17 cellular contexts compared by ENCODE assay signal in the genomic region with DNA sequence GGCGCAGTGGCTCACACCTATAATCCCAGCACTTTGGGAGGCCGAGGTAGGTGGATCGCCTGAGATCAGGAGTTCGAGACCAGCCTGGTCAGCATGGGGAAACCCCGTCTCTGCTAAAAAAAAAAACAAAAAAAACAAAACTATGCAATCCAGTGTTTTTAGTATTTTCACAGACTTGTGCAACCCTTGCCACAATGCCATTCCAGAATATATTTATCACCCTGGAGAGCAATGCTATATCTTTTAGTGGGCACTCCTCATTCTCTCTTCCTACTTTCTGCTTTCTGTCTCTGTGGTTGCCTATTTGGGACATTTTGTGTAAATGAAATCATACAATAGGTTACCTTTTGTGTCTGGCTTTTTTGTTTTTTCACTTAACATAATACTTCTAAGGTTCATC. TPM values are rescaled to one million over a fixed set of nuclear protein-coding genes. Genes with fewer than 3 reads are reported as not detected.
DNase-seq lines count a peak whose midpoint lies in the region; ATAC-seq and TF ChIP-seq lines count a peak whose summit lies in the region.
"Had no signal": no experiment of that assay in that cellular context is flagged by ENCODE, and none has a peak within 500 bp of the region (broad histone marks: within the 10 kb centered on the region; RNA-seq: fewer than 3 reads in every experiment).

No MANE protein-coding gene starts in this region.

- no peak overlapping the region for H3K4me3 ChIP-seq in AG10803 (ENCODE audit: low read length)
- H3K4me3 ChIP-seq in GM23248, result no peak overlapping the region
- H3K4me3 ChIP-seq in cardiac fibroblast (replicated peaks in 1 of 2; ENCODE audit: low read depth in 2 of 2, low read length in 2 of 2), result no peak overlapping the region
- H3K4me3 ChIP-seq in MM.1S (ENCODE audit: low read length), result no peak overlapping the region

- peaks cover 38% of the 10 kb centered on the region for H3K79me2 ChIP-seq in GM23248 (ENCODE audit: insufficient read depth)
- peaks cover 12% of the 10 kb centered on the region; the same call in 1 of the 2 replicates for H3K79me2 ChIP-seq in MM.1S (ENCODE audit: low read length)

- peaks cover 6% of the 10 kb centered on the region for H3K4me1 Mint-ChIP-seq in activated T-helper 2 cell treated with anti-CD3 and anti-CD28 coated beads, Interferon-gamma antibody, Interleukin-2, Interleukin-4, amounts not matched to agents 10 μg/mL and 5 μg/mL and 100 μg/mL, durations not matched to agents 14 hours and 24 hours and 36 hours (ENCODE audit: low read depth)

- no peak overlapping the region for H3K9ac ChIP-seq in GM23248
- H3K9ac ChIP-seq in MM.1S (ENCODE audit: low read length), result no peak overlapping the region

- H3K9me2 ChIP-seq in GM23248 (ENCODE audit: insufficient read depth) (no peaks in the 10 kb centered on the region), MM.1S (replicated peaks; ENCODE audit: insufficient read depth, low read length) (no peaks in the 10 kb centered on the region)

- intact Hi-C loops in activated T-helper 2 cell treated with anti-CD3 and anti-CD28 coated beads, Interferon-gamma antibody, Interleukin-2, Interleukin-4, amounts not matched to agents 10 μg/mL and 5 μg/mL and 100 μg/mL, durations not matched to agents 14 hours and 24 hours and 36 hours (cut with micrococcal nuclease), result no loop called here

- in situ Hi-C loops in GM23248 (cut with MboI), result no loop called here

- no peak overlapping the region for H3K4me3 Mint-ChIP-seq in activated T-helper 2 cell treated with anti-CD3 and anti-CD28 coated beads, Interferon-gamma antibody, Interleukin-2, Interleukin-4, amounts not matched to agents 10 μg/mL and 5 μg/mL and 100 μg/mL, durations not matched to agents 14 hours and 24 hours and 36 hours (ENCODE audit: low read depth)
- H3K4me3 Mint-ChIP-seq: CD4-positive, alpha-beta memory T cell; HFFc6 had no signal

- ATAC-seq in GM21825 (IDR thresholded peaks at IDR 0.05; ENCODE audit: unreplicated experiment), result no peak

- peak; percentile 33 for DNase-seq in AG10803 (ENCODE audit: low read depth)
- DNase-seq in GM23248, result peak; percentile 25
- DNase-seq in cardiac fibroblast (ENCODE audit: low read depth in 2 of 2), result peak; percentile 30 to 60
- peak; percentile 13 for DNase-seq in islet precursor cell
- DNase-seq in NCI-H2107 (lab: John Stamatoyannopoulos, UW), result no peak
- no peak for DNase-seq in activated T-helper 2 cell treated with anti-CD3 and anti-CD28 coated beads, Interferon-gamma antibody, Interleukin-2, Interleukin-4, amounts not matched to agents 10 μg/mL and 5 μg/mL and 100 μg/mL, durations not matched to agents 14 hours and 24 hours and 36 hours (ENCODE audit: low spot score)
- DNase-seq in MM.1S, result no peak
- DNase-seq: BE2C; CD4-positive, alpha-beta memory T cell; DMS79; EL; HCEC 1CT; HFFc6; IMR-90 had no signal

- H2AFZ ChIP-seq in GM23248 (no peak overlapping the region), MM.1S (ENCODE audit: low read length) (no peak overlapping the region)

- peaks cover 31% of the 10 kb centered on the region for H3F3A ChIP-seq in GM23248 (ENCODE audit: insufficient read depth)
- H3F3A ChIP-seq in MM.1S (ENCODE audit: insufficient read depth, low read length), result no peaks in the 10 kb centered on the region

- H3K27ac ChIP-seq in GM23248, result no peak overlapping the region
- no peak overlapping the region for H3K27ac ChIP-seq in MM.1S (ENCODE audit: low read length)
- H3K27ac ChIP-seq: C4-2B had no signal

- H3K27me3 Mint-ChIP-seq in activated T-helper 2 cell treated with anti-CD3 and anti-CD28 coated beads, Interferon-gamma antibody, Interleukin-2, Interleukin-4, amounts not matched to agents 10 μg/mL and 5 μg/mL and 100 μg/mL, durations not matched to agents 14 hours and 24 hours and 36 hours (ENCODE audit: low read depth), result no peaks in the 10 kb centered on the region
- H3K27me3 Mint-ChIP-seq: CD4-positive, alpha-beta memory T cell had no signal

- TF ChIP-seq CTCF in AG10803 (conservative IDR thresholded peaks at IDR 0.05; ENCODE audit: low read length) (no peak), cardiac fibroblast (IDR thresholded peaks at IDR 0.05; ENCODE audit: low read depth, low read length) (no peak), MM.1S (IDR thresholded peaks at IDR 0.05; ENCODE audit: low read length) (no peak)

- H3K27me3 ChIP-seq in GM23248 (replicated peaks; ENCODE audit: insufficient read depth), result no peaks in the 10 kb centered on the region
- H3K27me3 ChIP-seq in MM.1S (replicated peaks; ENCODE audit: insufficient read depth, low read length), result no peaks in the 10 kb centered on the region
- H3K27me3 ChIP-seq: BE2C had no signal

- H3K9me3 ChIP-seq in GM23248 (ENCODE audit: low read depth) (no peaks in the 10 kb centered on the region), MM.1S (replicated peaks; ENCODE audit: insufficient read depth, low read length) (no peaks in the 10 kb centered on the region)
- H3K9me3 ChIP-seq: BE2C had no signal

- 85 to 97% methylated on average over 5 of the region's 5 CpGs for WGBS in GM23248 (ENCODE audit: low coverage in 1 of 2, low lambda C conversion rate in 2 of 2, missing lambda C conversion rate in 2 of 2), 2 experiments

- no peaks in the 10 kb centered on the region for H4K20me1 ChIP-seq in GM23248 (ENCODE audit: insufficient read depth)
- 0 out of 2 replicates have a peak, but pooled peaks cover 7% of the 10 kb centered on the region for H4K20me1 ChIP-seq in MM.1S (ENCODE audit: insufficient read depth, low read length)

- H3K36me3 Mint-ChIP-seq in activated T-helper 2 cell treated with anti-CD3 and anti-CD28 coated beads, Interferon-gamma antibody, Interleukin-2, Interleukin-4, amounts not matched to agents 10 μg/mL and 5 μg/mL and 100 μg/mL, durations not matched to agents 14 hours and 24 hours and 36 hours (ENCODE audit: low read depth), result peaks cover 74% of the 10 kb centered on the region

- H3K36me3 ChIP-seq in GM23248 (ENCODE audit: low read depth) (peaks cover 29% of the 10 kb centered on the region), MM.1S (replicated peaks; ENCODE audit: insufficient read depth, low read length) (peaks cover 20% of the 10 kb centered on the region; the same call in 1 of the 2 replicates)

- H3K4me1 ChIP-seq in GM23248 (ENCODE audit: insufficient read depth) (peaks cover 14% of the 10 kb centered on the region), MM.1S (ENCODE audit: low read length) (no peaks in the 10 kb centered on the region)

- no peak overlapping the region for H3K4me2 ChIP-seq in GM23248 (ENCODE audit: unreplicated experiment)
- no peak overlapping the region for H3K4me2 ChIP-seq in MM.1S (ENCODE audit: low read depth, low read length)

- no peak overlapping the region for H3K27ac Mint-ChIP-seq in activated T-helper 2 cell treated with anti-CD3 and anti-CD28 coated beads, Interferon-gamma antibody, Interleukin-2, Interleukin-4, amounts not matched to agents 10 μg/mL and 5 μg/mL and 100 μg/mL, durations not matched to agents 14 hours and 24 hours and 36 hours
- H3K27ac Mint-ChIP-seq: CD4-positive, alpha-beta memory T cell; HFFc6 had no signal

- H3K9me3 Mint-ChIP-seq in activated T-helper 2 cell treated with anti-CD3 and anti-CD28 coated beads, Interferon-gamma antibody, Interleukin-2, Interleukin-4, amounts not matched to agents 10 μg/mL and 5 μg/mL and 100 μg/mL, durations not matched to agents 14 hours and 24 hours and 36 hours, result no peaks in the 10 kb centered on the region
- H3K9me3 Mint-ChIP-seq: HFFc6 had no signal

RNA-seq across cellular contexts. Expression of a gene that starts 39.1 kb away (rescaled TPM):
- 0.25 and 4.2 TPM in 2 replicates for total RNA-seq in GM23248 (2014; rRNA removed; shearing (Covaris generic))
- polyA plus RNA-seq in GM23248 (2016; fragmentation: Nextera tagmentation; extraction: Ambion mirVana), result 0.89 and 1.0 TPM in 2 replicates
- total RNA-seq in activated T-helper 2 cell treated with anti-CD3 and anti-CD28 coated beads, Interferon-gamma antibody, Interleukin-2, Interleukin-4, amounts not matched to agents 10 μg/mL and 5 μg/mL and 100 μg/mL, durations not matched to agents 14 hours and 24 hours and 36 hours, result 1.1 and 1.3 TPM in 2 replicates

RNA-seq across cellular contexts. Expression of a gene that starts 39.3 kb away (rescaled TPM):
- total RNA-seq in GM23248 (2014; rRNA removed; shearing (Covaris generic)), result 339 and 368 TPM in 2 replicates
- polyA plus RNA-seq in GM23248 (2016; fragmentation: Nextera tagmentation; extraction: Ambion mirVana), result 370 and 379 TPM in 2 replicates
- total RNA-seq in activated T-helper 2 cell treated with anti-CD3 and anti-CD28 coated beads, Interferon-gamma antibody, Interleukin-2, Interleukin-4, amounts not matched to agents 10 μg/mL and 5 μg/mL and 100 μg/mL, durations not matched to agents 14 hours and 24 hours and 36 hours, result 217 and 229 TPM in 2 replicates

RNA-seq across cellular contexts. Expression of a gene that starts 43.2 kb away (rescaled TPM):
- total RNA-seq in GM23248 (2014; rRNA removed; shearing (Covaris generic)), result not detected in 2 replicates
- polyA plus RNA-seq in GM23248 (2016; fragmentation: Nextera tagmentation; extraction: Ambion mirVana), result not detected in 2 replicates
- not detected in 2 replicates for total RNA-seq in activated T-helper 2 cell treated with anti-CD3 and anti-CD28 coated beads, Interferon-gamma antibody, Interleukin-2, Interleukin-4, amounts not matched to agents 10 μg/mL and 5 μg/mL and 100 μg/mL, durations not matched to agents 14 hours and 24 hours and 36 hours
- total RNA-seq: CD4-positive, alpha-beta memory T cell; H4; HFFc6; IMR-90 had no signal
- polyA plus RNA-seq: CD4-positive, alpha-beta memory T cell; IMR-90 had no signal

Comparison
In these comparisons a context has a peak if more than half of its experiments do, and no peak if none do; other contexts are left out.
1. DNase-seq: peak in AG10803 (single experiment), GM23248 (single experiment), cardiac fibroblast (2 of 2) and islet precursor cell (single experiment); none in NCI-H2107 (single experiment), activated T-helper 2 cell treated with anti-CD3 and anti-CD28 coated beads, Interferon-gamma antibody, Interleukin-2, Interleukin-4, amounts not matched to agents 10 μg/mL and 5 μg/mL and 100 μg/mL, durations not matched to agents 14 hours and 24 hours and 36 hours (single experiment) and MM.1S (single experiment).